Comparison of ENCODE assay signal across 1 cellular context in genomic region chr7:41706228-41706930, GRCh38.
TF ChIP-seq lines count a peak whose summit lies in the region.

No MANE protein-coding gene starts in this region.

TF ChIP-seq in H1, 55 proteins besides CTCF, POLR2A, EP300 and RAD21:
- TF ChIP-seq POLR2AphosphoS5 (IDR thresholded peaks at IDR 0.05; ENCODE audit: low read depth, low read length) (no peak), SIRT6 (IDR thresholded peaks at IDR 0.05; ENCODE audit: low read length) (no peak), CHD2 (IDR thresholded peaks at IDR 0.05; ENCODE audit: low read length) (no peak), KDM4A (IDR thresholded peaks at IDR 0.05; ENCODE audit: low read depth, low read length, severe bottlenecking) (no peak), RXRA (IDR thresholded peaks at IDR 0.05; ENCODE audit: insufficient read depth, low read depth, low read length) (no peak), JUND (IDR thresholded peaks at IDR 0.05; ENCODE audit: low read length) (no peak), FOSL1 (IDR thresholded peaks at IDR 0.05; ENCODE audit: insufficient read depth, low read depth, low read length) (no peak), GTF2F1 (IDR thresholded peaks at IDR 0.05; ENCODE audit: borderline replicate concordance, low read depth, low read length) (no peak), NANOG (IDR thresholded peaks at IDR 0.05; ENCODE audit: insufficient read depth, low read depth, low read length, poor library complexity, severe bottlenecking) (no peak)
